In the genomic region with DNA sequence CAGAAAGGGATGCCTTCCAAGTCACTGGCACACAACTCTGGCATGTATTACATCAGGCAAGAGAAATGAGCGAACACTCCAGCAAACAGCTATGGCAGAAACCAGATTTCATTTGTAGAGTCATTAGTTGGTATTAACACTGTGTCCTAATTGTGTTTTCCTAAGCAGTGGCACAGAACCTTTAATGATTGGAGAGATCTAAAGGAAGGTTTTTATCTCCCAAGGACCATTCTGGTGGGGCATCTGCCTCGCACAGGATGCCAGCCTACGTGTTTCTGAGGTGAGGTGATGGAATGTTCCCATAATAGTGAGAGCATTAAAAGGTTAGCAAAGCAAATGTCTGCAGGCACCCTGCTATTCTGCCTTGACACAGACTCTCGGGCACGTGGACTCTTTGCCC, we compare ENCODE assay signal across 2 cellular contexts.
"Had no signal": no experiment of that assay in that cellular context is flagged by ENCODE, and none has a peak within 500 bp of the region (broad histone marks: within the 10 kb centered on the region; RNA-seq: fewer than 3 reads in every experiment).

No MANE protein-coding gene starts in this region.

- H3K4me3 ChIP-seq: GM23338 had no signal

- DNase-seq: HCEC 1CT had no signal

- H3K4me2 ChIP-seq: GM23338 had no signal

- H2AFZ ChIP-seq: GM23338 had no signal
